ENCODE assay signal across 3 cellular contexts in genomic region chr3:103381286-103381685, GRCh38.
TF ChIP-seq lines count a peak whose summit lies in the region.

No MANE protein-coding gene starts in this region.

TF ChIP-seq in SK-N-SH, 30 proteins besides CTCF, POLR2A, EP300 and RAD21 (continues in another document):
- no peak for TF ChIP-seq REST (IDR thresholded peaks at IDR 0.05; ENCODE audit: low read depth, low read length)
- TF ChIP-seq TAF1 (IDR thresholded peaks at IDR 0.05; ENCODE audit: borderline replicate concordance, low read depth, low read length) = no peak
- no peak for TF ChIP-seq JUND (IDR thresholded peaks at IDR 0.05)
- no peak for TF ChIP-seq PBX3 (IDR thresholded peaks at IDR 0.05)
- no peak for TF ChIP-seq ZBTB33 (IDR thresholded peaks at IDR 0.05; ENCODE audit: borderline replicate concordance, low read depth)
- TF ChIP-seq RCOR1 (IDR thresholded peaks at IDR 0.05; ENCODE audit: low read length) = no peak
- no peak for TF ChIP-seq MEF2A (IDR thresholded peaks at IDR 0.05; ENCODE audit: borderline replicate concordance, low read depth)
- no peak for TF ChIP-seq CHD2 (IDR thresholded peaks at IDR 0.05; ENCODE audit: low read length, partially characterized antibody)
- no peak for TF ChIP-seq NRF1 (IDR thresholded peaks at IDR 0.05; ENCODE audit: low read depth, low read length)
- no peak for TF ChIP-seq GATA2 (CRISPR knock-in tag; IDR thresholded peaks at IDR 0.05)
- no peak for TF ChIP-seq MXI1 (IDR thresholded peaks at IDR 0.05; ENCODE audit: low read depth, low read length)
- no peak for TF ChIP-seq ELF1 (IDR thresholded peaks at IDR 0.05)
- no peak for TF ChIP-seq FOXM1 (IDR thresholded peaks at IDR 0.05; ENCODE audit: low read depth)
- no peak for TF ChIP-seq POLR2AphosphoS5 (IDR thresholded peaks at IDR 0.05; ENCODE audit: low read depth, low read length)
- TF ChIP-seq TEAD4 (IDR thresholded peaks at IDR 0.05; ENCODE audit: borderline replicate concordance, insufficient read depth) = no peak
- TF ChIP-seq FOXJ3 (CRISPR knock-in tag; IDR thresholded peaks at IDR 0.05) = no peak

TF ChIP-seq in SK-N-SH treated with all-trans-retinoic acid at 6 μM for 48 hours, 23 proteins besides CTCF, POLR2A, EP300 and RAD21 (continued from another document):
- TF ChIP-seq CSRNP3 (CRISPR knock-in tag; IDR thresholded peaks at IDR 0.05) = no peak

TF ChIP-seq in WTC11, 78 proteins besides CTCF, POLR2A, EP300 and RAD21 (continued from another document):
- TF ChIP-seq ATF6 (CRISPR knock-in tag; IDR thresholded peaks at IDR 0.05) (no peak), RELA (CRISPR knock-in tag; IDR thresholded peaks at IDR 0.05; ENCODE audit: borderline replicate concordance) (no peak), SMAD3 (CRISPR knock-in tag; IDR thresholded peaks at IDR 0.05; ENCODE audit: borderline replicate concordance) (no peak), ZNF281 (CRISPR knock-in tag; IDR thresholded peaks at IDR 0.05) (no peak)
